Comparison of ENCODE assay signal across 13 cellular contexts in genomic region chr3:46380471-46381215, GRCh38. TPM values are rescaled to one million over a fixed set of nuclear protein-coding genes. Genes with fewer than 3 reads are reported as not detected.
DNase-seq lines count a peak whose midpoint lies in the region; ATAC-seq and TF ChIP-seq lines count a peak whose summit lies in the region.
"Had no signal": no experiment of that assay in that cellular context is flagged by ENCODE, and none has a peak within 500 bp of the region (broad histone marks: within the 10 kb centered on the region; RNA-seq: fewer than 3 reads in every experiment).

No MANE protein-coding gene starts in this region.

- H3K9me3 ChIP-seq in right cardiac atrium (ENCODE audit: control insufficient read depth, low read length): no peaks in the 10 kb centered on the region
- no peaks in the 10 kb centered on the region for H3K9me3 ChIP-seq in right atrium auricular region
- no peaks in the 10 kb centered on the region for H3K9me3 ChIP-seq in lower lobe of right lung
- H3K9me3 ChIP-seq in vagina: no peaks in the 10 kb centered on the region
- H3K9me3 ChIP-seq: heart left ventricle, stomach had no signal

- 78% methylated on average over 8 of the region's 8 CpGs for WGBS in right cardiac atrium

- H3K4me1 ChIP-seq in right cardiac atrium (ENCODE audit: control insufficient read depth, insufficient read depth, low read length) (no peaks in the 10 kb centered on the region), right atrium auricular region (peaks cover 0 to 4% of the 10 kb centered on the region in 2 donors), lower lobe of right lung (peaks cover 57% of the 10 kb centered on the region), vagina (peaks cover 26% of the 10 kb centered on the region)

- DNase-seq in right cardiac atrium (no peak), right atrium auricular region (ENCODE audit: low spot score) (no peak), lower lobe of right lung (no peak), vagina (ENCODE audit: extremely low spot score in 2 of 2) (no peak), NCI-H524 (lab: John Stamatoyannopoulos, UW) (no peak)
- DNase-seq: activated T-cell treated with anti-CD3 and anti-CD28 coated beads, Interleukin-2, amount 50 U/mL, for 48 hours; heart left ventricle; NCI-H748 treated with DMSO at 0.1 percent for 48 hours; stomach had no signal

- ATAC-seq in right cardiac atrium (peak in 1 of 2 donors; percentile 29), lower lobe of right lung (peak; percentile 38 to 48), GM21528 (IDR thresholded peaks at IDR 0.05; ENCODE audit: low FRiP score, unreplicated experiment) (no peak), GM18511 (IDR thresholded peaks at IDR 0.05; ENCODE audit: unreplicated experiment) (no peak)

- TF ChIP-seq POLR2A in vagina (IDR thresholded peaks at IDR 0.05): no peak

- H3K27me3 ChIP-seq in right cardiac atrium (ENCODE audit: control insufficient read depth, insufficient read depth) (no peaks in the 10 kb centered on the region), right atrium auricular region (no peaks in the 10 kb centered on the region), lower lobe of right lung (ENCODE audit: low read depth) (no peaks in the 10 kb centered on the region), vagina (no peaks in the 10 kb centered on the region)
- H3K27me3 ChIP-seq: heart left ventricle, stomach had no signal

- no peaks in the 10 kb centered on the region for H3K36me3 ChIP-seq in right atrium auricular region
- no peaks in the 10 kb centered on the region for H3K36me3 ChIP-seq in lower lobe of right lung
- no peaks in the 10 kb centered on the region for H3K36me3 ChIP-seq in vagina
- H3K36me3 ChIP-seq: heart left ventricle, stomach had no signal

- H3K27ac ChIP-seq in right cardiac atrium (ENCODE audit: low read length) (peak overlapping the region; percentile 3), right atrium auricular region (no peak overlapping the region), VCaP (peak overlapping the region; percentile 10; the same call in 1 of the 2 replicates), lower lobe of right lung (peak overlapping the region; percentile 76), vagina (peak overlapping the region; percentile 26)
- H3K27ac ChIP-seq: C4-2B had no signal

- intact Hi-C loops in right cardiac atrium (cut with DNase I) (no loop called here), lower lobe of right lung (cut with DNase I) (no loop called here), vagina (cut with DNase I) (no loop called here)

- no peak overlapping the region for H3K4me3 ChIP-seq in right cardiac atrium (ENCODE audit: low read length)
- no peak overlapping the region for H3K4me3 ChIP-seq in right atrium auricular region
- no peak overlapping the region for H3K4me3 ChIP-seq in lower lobe of right lung
- no peak overlapping the region for H3K4me3 ChIP-seq in vagina
- H3K4me3 ChIP-seq: heart left ventricle, stomach had no signal

- no peak for TF ChIP-seq CTCF in right atrium auricular region (IDR thresholded peaks at IDR 0.05)
- no peak for TF ChIP-seq CTCF in VCaP (conservative IDR thresholded peaks at IDR 0.05)
- no peak for TF ChIP-seq CTCF in lower lobe of right lung (IDR thresholded peaks at IDR 0.05)
- no peak for TF ChIP-seq CTCF in vagina (IDR thresholded peaks at IDR 0.05)

RNA-seq across cellular contexts. Expression of gene CCR5, which starts 9.9 kb away (rescaled TPM):
- total RNA-seq in right cardiac atrium (1 to 10 TPM in 2 of 4 donors, under 1 TPM in 2; 0.68 to 1.7 (median 0.99) TPM), right atrium auricular region (1 to 10 TPM in 1 of 2 donors, not detected in 1; 1.1 TPM), lower lobe of right lung (5.3 TPM), vagina (3.9 TPM)
- 0.27 TPM for polyA plus RNA-seq in right cardiac atrium

RNA-seq across cellular contexts. Expression of gene CCRL2, which starts 26.4 kb away (rescaled TPM):
- total RNA-seq in right cardiac atrium (1 to 10 TPM; 1.4 to 3.1 (median 2.4) TPM), right atrium auricular region (1 to 10 TPM in 1 of 2 donors, under 1 TPM in 1; 0.89 to 4.2 TPM), lower lobe of right lung (23.5 TPM), vagina (not detected)
- polyA plus RNA-seq in right cardiac atrium: 1.7 TPM

RNA-seq across cellular contexts. Expression of gene CCR2, which starts 26.7 kb away (rescaled TPM):
- total RNA-seq in right cardiac atrium (1 to 10 TPM in 3 of 4 donors, under 1 TPM in 1; 0.42 to 2.5 (median 1.7) TPM), right atrium auricular region (1 to 10 TPM in 1 of 2 donors, under 1 TPM in 1; 0.33 to 2.1 TPM), lower lobe of right lung (15.8 TPM), vagina (1.2 TPM)
- polyA plus RNA-seq in right cardiac atrium: 0.43 TPM

Comparison
In these comparisons a context has a peak if more than half of its experiments do, and no peak if none do; other contexts are left out.
1. H3K27ac ChIP-seq: peak in right cardiac atrium (single experiment), VCaP (single experiment), lower lobe of right lung (single experiment) and vagina (single experiment); none in right atrium auricular region (0 of 2).
2. ATAC-seq: peak in lower lobe of right lung (2 of 2); none in GM21528 (single experiment) and GM18511 (single experiment).